ENCODE assay signal across 26 cellular contexts in the genomic region with DNA sequence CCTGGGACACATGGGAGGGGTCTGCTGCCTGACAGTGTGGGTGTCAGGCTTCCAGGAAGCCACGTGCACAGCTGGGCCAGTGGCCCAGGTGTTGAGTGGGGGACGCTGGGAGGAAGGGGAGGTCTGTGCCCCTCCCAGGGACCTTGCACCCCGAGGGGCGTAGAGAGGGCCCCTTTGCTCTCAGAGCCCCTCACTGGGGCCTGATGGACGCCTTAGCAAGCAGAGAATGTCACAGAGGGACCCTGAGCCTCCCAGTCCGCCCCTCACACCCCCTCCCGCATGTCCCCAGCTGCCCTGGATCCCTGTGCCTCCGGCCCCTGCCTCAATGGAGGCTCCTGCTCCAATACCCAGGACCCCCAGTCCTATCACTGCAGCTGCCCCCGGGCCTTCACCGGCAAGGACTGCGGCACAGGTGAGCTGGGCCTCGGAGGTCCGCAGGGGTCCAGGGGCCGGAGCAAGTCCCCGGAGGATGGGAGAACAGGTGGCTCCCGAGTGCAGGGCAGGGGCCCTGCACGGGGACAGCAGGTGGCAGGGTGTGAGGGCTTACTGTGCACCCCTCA. TPM values are rescaled to one million over a fixed set of nuclear protein-coding genes. Genes with fewer than 3 reads are reported as not detected.
DNase-seq lines count a peak whose midpoint lies in the region; ATAC-seq, FAIRE-seq and TF ChIP-seq lines count a peak whose summit lies in the region.
"Had no signal": no experiment of that assay in that cellular context is flagged by ENCODE, and none has a peak within 500 bp of the region (broad histone marks: within the 10 kb centered on the region; RNA-seq: fewer than 3 reads in every experiment).

No MANE protein-coding gene starts in this region.

- H3K9ac ChIP-seq in mammary epithelial cell (ENCODE audit: insufficient read depth, low read length) (no peak overlapping the region), GM12878 (ENCODE audit: control insufficient read depth, insufficient read depth, low read length) (no peak overlapping the region), neural cell (ENCODE audit: low read length) (no peak overlapping the region)

- H2AFZ ChIP-seq in mammary epithelial cell (ENCODE audit: low read depth, low read length) (no peak overlapping the region), GM12878 (ENCODE audit: control insufficient read depth, low read depth, low read length) (no peak overlapping the region), neural cell (ENCODE audit: low read depth, low read length) (no peak overlapping the region)

- no peaks in the 10 kb centered on the region for H4K20me1 ChIP-seq in mammary epithelial cell (ENCODE audit: insufficient read depth, low read length)
- no peaks in the 10 kb centered on the region for H4K20me1 ChIP-seq in GM12878 (ENCODE audit: control insufficient read depth, insufficient read depth)
- H4K20me1 ChIP-seq in neural cell (ENCODE audit: insufficient read depth): no peaks in the 10 kb centered on the region

- no peaks in the 10 kb centered on the region for H3K27me3 ChIP-seq in breast epithelium
- H3K27me3 ChIP-seq in mammary epithelial cell (ENCODE audit: insufficient read depth, low read length): no peaks in the 10 kb centered on the region
- no peaks in the 10 kb centered on the region for H3K27me3 ChIP-seq in GM12878 (replicated peaks in 1 of 2; ENCODE audit: control insufficient read depth in 2 of 2, insufficient read depth in 2 of 2, low read length in 1 of 2)
- H3K27me3 ChIP-seq in neural cell (ENCODE audit: insufficient read depth, low read depth, low read length): no peaks in the 10 kb centered on the region
- H3K27me3 ChIP-seq: BE2C had no signal

- H3K9me2 ChIP-seq in neural cell (ENCODE audit: insufficient read depth, low read length): no peaks in the 10 kb centered on the region

- no peak for DNase-seq in breast epithelium (ENCODE audit: low spot score in 2 of 2)
- DNase-seq in mammary epithelial cell: no peak
- no peak for DNase-seq in GM12878 (ENCODE audit: low read depth, low spot score)
- no peak for DNase-seq in globus pallidus (ENCODE audit: low spot score)
- DNase-seq in inferior parietal cortex (ENCODE audit: extremely low spot score): no peak
- DNase-seq: amniotic stem cell, NCI-H510A, occipital lobe had no signal

- no peak for FAIRE-seq in GM12878 (lab: Jason Lieb, UNC)
- FAIRE-seq: kidney, RCC 7860, small intestine had no signal

- intact Hi-C loops in breast epithelium (cut with DNase I; ENCODE audit: low total_unique reads): loop anchor here (1.0 kb wide), 1 partner anchor 295 kb away; no protein-coding TSS in a partner anchor
- intact Hi-C loops in mammary epithelial cell (cut with micrococcal nuclease): loop anchor here (1.0 to 2.0 kb wide), 5 partner anchors 17 to 338 kb away; no protein-coding TSS in a partner anchor
- intact Hi-C loops in GM12878 (cut with micrococcal nuclease; ENCODE audit: unreplicated experiment): loop anchor here (1.0 to 2.0 kb wide), 2 partner anchors 98 to 337 kb away; no protein-coding TSS in a partner anchor

- SMC1A ChIA-PET in GM12878 (lab: Charles Lee; ENCODE audit: uncharacterized antibody, unreplicated experiment): interaction anchor here (0.9 to 5.8 kb wide), 4 partner anchors 85 to 110 kb away, joined by 3 to 35 read pairs (median 4); no protein-coding TSS in a partner anchor

- ATAC-seq in GM12878: peak; percentile 6; the same call in 1 of the 3 replicates
- no peak for ATAC-seq in HG03159 (IDR thresholded peaks at IDR 0.05; ENCODE audit: unreplicated experiment)

- RAD21 ChIA-PET in GM12878 (lab: Charles Lee; ENCODE audit: unreplicated experiment): interaction anchor here (0.5 to 1.5 kb wide), 4 partner anchors 36 to 110 kb away, joined by 3 to 9 read pairs (median 3); no protein-coding TSS in a partner anchor

- H3K27ac ChIP-seq in breast epithelium (no peak overlapping the region), mammary epithelial cell (ENCODE audit: insufficient read depth, low read depth, low read length) (no peak overlapping the region), HEK293 (ENCODE audit: extremely low read depth, low read depth, low read length) (no peak overlapping the region), GM12878 (ENCODE audit: control insufficient read depth, insufficient read depth) (no peak overlapping the region), neural cell (ENCODE audit: low read length) (no peak overlapping the region)
- H3K27ac ChIP-seq: SK-N-MC had no signal

- CTCF ChIA-PET in mammary epithelial cell (lab: Charles Lee; ENCODE audit: low non-redundant PET) (no interaction called here), HEK293 (lab: Yijun Ruan, JAX) (interaction anchor here (0.6 to 1.6 kb wide), 16 partner anchors 8 to 357 kb away, joined by 3 to 9 read pairs (median 4); no protein-coding TSS in a partner anchor), GM12878 (lab: Yijun Ruan, JAX) (interaction anchor here (0.8 to 7.0 kb wide), 7 partner anchors 8 to 337 kb away, joined by 3 to 81 read pairs (median 3); no protein-coding TSS in a partner anchor)

- no peaks in the 10 kb centered on the region for H3K79me2 ChIP-seq in mammary epithelial cell (ENCODE audit: insufficient read depth, low read length)
- H3K79me2 ChIP-seq in GM12878 (ENCODE audit: control insufficient read depth, insufficient read depth, low read length): no peaks in the 10 kb centered on the region
- no peaks in the 10 kb centered on the region for H3K79me2 ChIP-seq in neural cell (replicated peaks; ENCODE audit: insufficient read depth, low read length)

- in situ Hi-C loops in mammary epithelial cell (cut with MboI; ENCODE audit: low sequenced_read_pairs in 2 of 2) (no loop called here), GM12878 (cut with MboI) (loop anchor here (10.0 kb wide), 1 partner anchor 339 kb away; no protein-coding TSS in a partner anchor)

- no peak overlapping the region for H3K4me2 ChIP-seq in mammary epithelial cell (ENCODE audit: insufficient read depth, low read depth, low read length)
- H3K4me2 ChIP-seq in GM12878 (ENCODE audit: control insufficient read depth, insufficient read depth): no peak overlapping the region
- H3K4me2 ChIP-seq in neural cell (ENCODE audit: low read length): no peak overlapping the region

- dilution Hi-C loops in mammary epithelial cell (cut with HindIII; ENCODE audit: low sequenced_read_pairs): loop anchor here (5.0 kb wide), 1 partner anchor 82 kb away; no protein-coding TSS in a partner anchor

- H3K36me3 ChIP-seq in breast epithelium (no peaks in the 10 kb centered on the region), mammary epithelial cell (ENCODE audit: insufficient read depth, low read length) (no peaks in the 10 kb centered on the region), HEK293 (ENCODE audit: control insufficient read depth in 2 of 2, insufficient read depth in 1 of 2, low read length in 2 of 2) (no peaks in the 10 kb centered on the region), GM12878 (ENCODE audit: control insufficient read depth in 2 of 2, insufficient read depth in 2 of 2, low read length in 1 of 2) (no peaks in the 10 kb centered on the region), neural cell (ENCODE audit: insufficient read depth, low read length) (no peaks in the 10 kb centered on the region)
- H3K36me3 ChIP-seq: BE2C, HAP-1 had no signal

- TF ChIP-seq CTCF in breast epithelium (IDR thresholded peaks at IDR 0.05) (peak in 2 of 3 donors; percentile 7 to 14), mammary epithelial cell (conservative IDR thresholded peaks at IDR 0.05 in 1 of 2, IDR thresholded peaks at IDR 0.05 in 1 of 2; ENCODE audit: extremely low read depth in 1 of 2, insufficient read depth in 1 of 2, low read depth in 1 of 2, low read length in 2 of 2) (no peak), HEK293 (tag by site-specific recombination; IDR thresholded peaks at IDR 0.05) (no peak), GM12878 (IDR thresholded peaks at IDR 0.05 in 2 of 3, conservative IDR thresholded peaks at IDR 0.05 in 1 of 3; ENCODE audit: control insufficient read depth in 2 of 3, extremely low read depth in 1 of 3, insufficient read depth in 1 of 3, low read depth in 3 of 3, low read length in 3 of 3) (no peak), neural cell (IDR thresholded peaks at IDR 0.05; ENCODE audit: poor library complexity, severe bottlenecking) (no peak)

- H3K9me3 ChIP-seq in breast epithelium: no peaks in the 10 kb centered on the region
- no peaks in the 10 kb centered on the region for H3K9me3 ChIP-seq in mammary epithelial cell (replicated peaks; ENCODE audit: insufficient read depth, low read length)
- no peaks in the 10 kb centered on the region for H3K9me3 ChIP-seq in HEK293 (ENCODE audit: control insufficient read depth, insufficient read depth, low read depth, low read length)
- H3K9me3 ChIP-seq in GM12878 (replicated peaks; ENCODE audit: control insufficient read depth, insufficient read depth, low read length): no peaks in the 10 kb centered on the region
- H3K9me3 ChIP-seq in neural cell (ENCODE audit: low read length): no peaks in the 10 kb centered on the region
- H3K9me3 ChIP-seq: BE2C, Caco-2, HAP-1 had no signal

- TF ChIP-seq POLR2A in breast epithelium (IDR thresholded peaks at IDR 0.05): no peak
- TF ChIP-seq POLR2A in GM12878 (IDR thresholded peaks at IDR 0.05; ENCODE audit: low read depth, low read length): no peak

- TF ChIP-seq RAD21 in GM12878 (IDR thresholded peaks at IDR 0.05; ENCODE audit: insufficient read depth, low read depth, low read length): no peak
- TF ChIP-seq RAD21 in neural cell (conservative IDR thresholded peaks at IDR 0.05): no peak

- BruUV-seq in mammary epithelial cell (replicated peaks; lab: Mats Ljungman, UMichigan) (no TSS peak), GM12878 (replicated peaks; lab: Mats Ljungman, UMichigan) (no TSS peak)

- POLR2A ChIA-PET in HEK293 (lab: Yijun Ruan, JAX): no interaction called here
- POLR2A ChIA-PET in GM12878 (lab: Charles Lee): no interaction called here

- TF ChIP-seq EP300 in GM12878 (IDR thresholded peaks at IDR 0.05; ENCODE audit: borderline replicate concordance in 1 of 2, control insufficient read depth in 1 of 2, low read depth in 2 of 2, low read length in 2 of 2): no peak
- TF ChIP-seq EP300 in neural cell (conservative IDR thresholded peaks at IDR 0.05; ENCODE audit: poor library complexity, severe bottlenecking): no peak

- 68% methylated on average over 7 of the region's 17 CpGs for WGBS in mammary epithelial cell (ENCODE audit: low coverage, missing lambda C conversion rate)
- WGBS in GM12878 (ENCODE audit: insufficient coverage, insufficient replicate concordance, low lambda C conversion rate, missing lambda C conversion rate): 21% methylated on average over 14 of the region's 17 CpGs

- H3K4me3 ChIP-seq in breast epithelium (no peak overlapping the region), mammary epithelial cell (replicated peaks in 1 of 3; ENCODE audit: insufficient read depth in 1 of 3, low read depth in 2 of 3, low read length in 3 of 3) (no peak overlapping the region), HEK293 (ENCODE audit: low read depth, low read length) (no peak overlapping the region), GM12878 (no peak overlapping the region), neural cell (ENCODE audit: low read length) (no peak overlapping the region)
- H3K4me3 ChIP-seq: HAP-1, SK-N-MC had no signal

- H3K4me1 ChIP-seq in breast epithelium (peaks cover 0 to 2% of the 10 kb centered on the region in 2 donors), mammary epithelial cell (ENCODE audit: insufficient read depth, low read length) (no peaks in the 10 kb centered on the region), HEK293 (ENCODE audit: control insufficient read depth, insufficient read depth, low read length) (no peaks in the 10 kb centered on the region), GM12878 (ENCODE audit: control insufficient read depth, insufficient read depth, low read length) (no peaks in the 10 kb centered on the region)
- H3K4me1 ChIP-seq: BE2C, HAP-1 had no signal

- H3F3A ChIP-seq in neural cell (ENCODE audit: insufficient read depth, low read length, poor library complexity, severe bottlenecking): no peaks in the 10 kb centered on the region

RNA-seq across cellular contexts. Expression of a gene that starts 2.1 kb away (rescaled TPM):
- total RNA-seq in breast epithelium (1 to 10 TPM in 1 of 3 donors, under 1 TPM in 1, not detected in 1; 0.59 to 1.3 TPM), mammary epithelial cell (not detected), GM12878 (2014; rRNA removed) (not detected in 2 replicates), GM12878 (2014; rRNA removed; fragmentation: Illumina TruSeq; extraction: Trizol) (not detected in 2 replicates), GM12878 (2021) (0.38 TPM in 1 of 2 replicates, not detected in the other)
- polyA plus RNA-seq in mammary epithelial cell (not detected), GM12878 (2011; rRNA removed) (not detected in 2 replicates), GM12878 (2014; fragmentation: Illumina TruSeq; extraction: Trizol) (not detected in 2 replicates), GM12878 (2014; fragmentation: Nextera tagmentation; extraction: Ambion mirVana) (not detected), GM12878 (2014; rRNA removed) (not detected in 2 replicates), GM12878 (2016; fragmentation: Nextera tagmentation; extraction: Ambion mirVana) (not detected), neural cell (16.2 and 17.8 TPM in 2 replicates)
- polyA minus RNA-seq in mammary epithelial cell (not detected), neural cell (2.9 and 4.4 TPM in 2 replicates)
- total RNA-seq in GM12878 (2013; cell fraction: nucleolus; rRNA removed): not detected in 2 replicates
- polyA plus RNA-seq in GM12878 (2011; ENCODE audit: low read depth): not detected
- not detected in 2 replicates for polyA plus RNA-seq in GM12878 (2011; cell fraction: cytosol; rRNA removed)
- polyA plus RNA-seq in GM12878 (2011; cell fraction: nucleus; rRNA removed): not detected in 2 replicates
- not detected in 2 replicates for polyA plus RNA-seq in GM12878 (2012)
- not detected in 2 replicates for polyA minus RNA-seq in GM12878 (2011; rRNA and poly(A)+ RNA removed)
- polyA minus RNA-seq in GM12878 (2011; cell fraction: cytosol; rRNA and poly(A)+ RNA removed): not detected in 2 replicates
- not detected in 2 replicates for polyA minus RNA-seq in GM12878 (2011; cell fraction: nucleus; rRNA and poly(A)+ RNA removed)
- total RNA-seq: activated CD4-positive, alpha-beta T cell treated with anti-CD3 and anti-CD28 coated beads for 36 hours; activated CD8-positive, alpha-beta memory T cell treated with anti-CD3 and anti-CD28 coated beads for 36 hours; subcutaneous adipose tissue; ureter had no signal
- polyA plus RNA-seq: IgD-negative memory B cell had no signal

RNA-seq across cellular contexts. Expression of a gene that starts 19.3 kb away (rescaled TPM):
- total RNA-seq in breast epithelium (1 to 10 TPM in 2 of 3 donors, not detected in 1; 1.3 to 3.5 TPM), mammary epithelial cell (10 to 100 TPM; 10.6 to 19.3 TPM), GM12878 (2014; rRNA removed) (0.23 and 0.33 TPM in 2 replicates), GM12878 (2014; rRNA removed; fragmentation: Illumina TruSeq; extraction: Trizol) (not detected in 2 replicates), GM12878 (2021) (0.13 and 0.27 TPM in 2 replicates)
- polyA plus RNA-seq in mammary epithelial cell (2.8 TPM), GM12878 (2011; rRNA removed) (0.09 and 0.23 TPM in 2 replicates), GM12878 (2014; fragmentation: Illumina TruSeq; extraction: Trizol) (not detected in 2 replicates), GM12878 (2014; fragmentation: Nextera tagmentation; extraction: Ambion mirVana) (under 1 TPM in 1 of 2 experiments, not detected in 1; 0.04 TPM), GM12878 (2014; rRNA removed) (0.23 and 0.46 TPM in 2 replicates), GM12878 (2016; fragmentation: Nextera tagmentation; extraction: Ambion mirVana) (under 1 TPM in 1 of 2 experiments, not detected in 1; 0.09 TPM), neural cell (0.66 TPM in 1 of 2 replicates, not detected in the other)
- polyA minus RNA-seq in mammary epithelial cell (5.2 TPM), neural cell (1.2 TPM in 1 of 2 replicates, not detected in the other)
- total RNA-seq in GM12878 (2013; cell fraction: nucleolus; rRNA removed): 0.56 TPM in 1 of 2 replicates, not detected in the other
- polyA plus RNA-seq in GM12878 (2011; ENCODE audit: low read depth): not detected
- polyA plus RNA-seq in GM12878 (2011; cell fraction: cytosol; rRNA removed): 1.2 and 1.5 TPM in 2 replicates
- 3.5 and 3.7 TPM in 2 replicates for polyA plus RNA-seq in GM12878 (2011; cell fraction: nucleus; rRNA removed)
- polyA plus RNA-seq in GM12878 (2012): 0.12 and 0.15 TPM in 2 replicates
- polyA minus RNA-seq in GM12878 (2011; rRNA and poly(A)+ RNA removed): 1.9 TPM in 1 of 2 replicates, not detected in the other
- polyA minus RNA-seq in GM12878 (2011; cell fraction: cytosol; rRNA and poly(A)+ RNA removed): 0.73 TPM in 1 of 2 replicates, not detected in the other
- polyA minus RNA-seq in GM12878 (2011; cell fraction: nucleus; rRNA and poly(A)+ RNA removed): 0.36 and 1.4 TPM in 2 replicates
- total RNA-seq: A673; activated CD4-positive, alpha-beta T cell treated with anti-CD3 and anti-CD28 coated beads for 36 hours; activated CD8-positive, alpha-beta memory T cell treated with anti-CD3 and anti-CD28 coated beads for 36 hours; activated T-cell treated with anti-CD3 and anti-CD28 coated beads, Interleukin-2, amount 50 U/mL, for 4 hours; glomerular endothelial cell; occipital lobe; subcutaneous adipose tissue had no signal

Comparison
In these comparisons a context has a peak if more than half of its experiments do, and no peak if none do; other contexts are left out.
1. CTCF ChIP-seq: peak in breast epithelium (2 of 3); none in mammary epithelial cell (0 of 2), HEK293 (single experiment), GM12878 (0 of 3) and neural cell (single experiment).